ENCODE assay signal across 13 cellular contexts in the genomic region with DNA sequence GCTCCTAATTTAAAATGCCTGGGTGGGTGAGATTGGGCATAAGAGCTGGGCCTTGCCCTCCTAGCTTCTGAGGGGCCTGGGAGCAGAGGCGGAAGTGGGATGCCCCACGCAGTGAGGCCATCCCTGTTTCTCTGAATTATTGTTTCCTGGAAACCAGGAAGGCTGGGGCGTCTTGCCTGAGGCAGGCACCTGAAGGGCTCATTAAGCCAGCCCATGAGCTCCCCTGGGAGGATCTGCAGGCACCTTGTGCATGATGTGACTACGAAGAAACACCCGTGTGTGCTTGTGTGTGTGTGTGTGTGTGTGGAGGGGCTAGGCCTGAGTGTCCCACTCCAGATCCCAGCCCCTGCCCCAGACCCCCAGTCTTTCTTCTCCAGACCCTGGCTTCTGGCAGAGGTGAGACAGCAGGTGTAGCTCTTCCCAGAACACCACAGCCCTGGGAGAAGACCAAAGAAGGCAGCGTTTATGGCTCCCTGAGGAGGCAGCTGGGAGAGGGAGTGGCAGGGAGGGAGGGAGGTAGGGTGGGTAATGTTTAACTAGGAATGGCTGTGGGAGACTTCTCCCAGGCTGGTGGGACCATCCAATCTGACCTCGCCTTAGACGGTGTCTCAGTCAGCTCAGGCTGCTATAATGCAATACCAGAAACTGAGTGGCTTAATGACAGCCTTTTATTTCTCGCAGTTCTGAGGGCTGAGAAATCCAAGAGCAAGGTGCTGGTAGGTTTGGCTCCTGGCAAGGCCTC. TPM values are rescaled to one million over a fixed set of nuclear protein-coding genes. Genes with fewer than 3 reads are reported as not detected.
DNase-seq lines count a peak whose midpoint lies in the region; ATAC-seq and TF ChIP-seq lines count a peak whose summit lies in the region.
"Had no signal": no experiment of that assay in that cellular context is flagged by ENCODE, and none has a peak within 500 bp of the region (broad histone marks: within the 10 kb centered on the region; RNA-seq: fewer than 3 reads in every experiment).

No MANE protein-coding gene starts in this region.

- H3K36me3 Mint-ChIP-seq in memory B cell = peaks cover 1% of the 10 kb centered on the region
- no peaks in the 10 kb centered on the region for H3K36me3 Mint-ChIP-seq in glutamatergic neuron (ENCODE audit: unreplicated experiment)

- H3K36me3 ChIP-seq in BLaER1 = no peaks in the 10 kb centered on the region
- no peaks in the 10 kb centered on the region for H3K36me3 ChIP-seq in DND-41 (ENCODE audit: insufficient read depth, low read length)
- no peaks in the 10 kb centered on the region for H3K36me3 ChIP-seq in uterus
- H3K36me3 ChIP-seq: gastrocnemius medialis, upper lobe of left lung had no signal

- H3K4me2 ChIP-seq in BLaER1 (peak overlapping the region; percentile 18; the same call in 1 of the 2 replicates), DND-41 (ENCODE audit: insufficient read depth, low read length) (peak overlapping the region; percentile 24; the same call in 1 of the 2 replicates)

- peak; percentile 81 for ATAC-seq in DND-41 (ENCODE audit: insufficient read depth, low read depth)
- ATAC-seq in memory B cell (ENCODE audit: low read depth) = no peak
- ATAC-seq: gastrocnemius medialis had no signal

- no peaks in the 10 kb centered on the region for H3K9me3 ChIP-seq in BLaER1
- H3K9me3 ChIP-seq in DND-41 (ENCODE audit: insufficient read depth, low read length, severe bottlenecking) = no peaks in the 10 kb centered on the region
- no peaks in the 10 kb centered on the region for H3K9me3 ChIP-seq in uterus
- H3K9me3 ChIP-seq: gastrocnemius medialis, upper lobe of left lung had no signal

- no peaks in the 10 kb centered on the region for H3K27me3 ChIP-seq in BLaER1
- no peaks in the 10 kb centered on the region for H3K27me3 ChIP-seq in DND-41 (ENCODE audit: insufficient read depth, low read length, poor library complexity)
- no peaks in the 10 kb centered on the region for H3K27me3 ChIP-seq in uterus
- H3K27me3 ChIP-seq: gastrocnemius medialis, upper lobe of left lung had no signal

- TF ChIP-seq POLR2A in uterus (IDR thresholded peaks at IDR 0.05) = no peak

- H3K4me1 Mint-ChIP-seq in memory B cell = peaks cover 16% of the 10 kb centered on the region
- H3K4me1 Mint-ChIP-seq in glutamatergic neuron (ENCODE audit: low read depth, unreplicated experiment) = no peaks in the 10 kb centered on the region

- intact Hi-C loops in uterus (cut with DNase I; ENCODE audit: low total_unique reads) = no loop called here

- no peaks in the 10 kb centered on the region for H3K9me3 Mint-ChIP-seq in memory B cell
- peaks cover 2% of the 10 kb centered on the region for H3K9me3 Mint-ChIP-seq in glutamatergic neuron (ENCODE audit: unreplicated experiment)

- no peak overlapping the region for H3K9ac ChIP-seq in BLaER1
- peak overlapping the region; percentile 25 for H3K9ac ChIP-seq in DND-41 (ENCODE audit: low read depth, low read length)

- TF ChIP-seq CTCF in DND-41 (IDR thresholded peaks at IDR 0.05; ENCODE audit: borderline replicate concordance, extremely low read depth, low read length, poor library complexity, severe bottlenecking) = no peak
- TF ChIP-seq CTCF in uterus (IDR thresholded peaks at IDR 0.05) = no peak
- no peak for TF ChIP-seq CTCF in glutamatergic neuron (IDR thresholded peaks at IDR 0.05; ENCODE audit: partially characterized antibody, unreplicated experiment)

- H3K4me1 ChIP-seq in BLaER1 = peaks cover 39% of the 10 kb centered on the region
- H3K4me1 ChIP-seq in DND-41 (ENCODE audit: insufficient read depth, low read length) = peaks cover 30% of the 10 kb centered on the region
- no peaks in the 10 kb centered on the region for H3K4me1 ChIP-seq in uterus

- no peaks in the 10 kb centered on the region for H3K27me3 Mint-ChIP-seq in memory B cell
- peaks cover 3% of the 10 kb centered on the region for H3K27me3 Mint-ChIP-seq in glutamatergic neuron (ENCODE audit: unreplicated experiment)

- no peaks in the 10 kb centered on the region for H4K20me1 ChIP-seq in BLaER1
- H4K20me1 ChIP-seq in DND-41 (ENCODE audit: insufficient read depth, low read length) = no peaks in the 10 kb centered on the region

- H2AFZ ChIP-seq in DND-41 (ENCODE audit: low read depth, low read length) = peak overlapping the region; percentile 10; the same call in 1 of the 2 replicates

- no peak overlapping the region for H3K4me3 Mint-ChIP-seq in memory B cell
- H3K4me3 Mint-ChIP-seq in glutamatergic neuron (ENCODE audit: unreplicated experiment) = no peak overlapping the region

- H3K79me2 ChIP-seq in DND-41 (ENCODE audit: insufficient read depth, low read length) = no peaks in the 10 kb centered on the region

- H3K4me3 ChIP-seq in BLaER1 (no peak overlapping the region), DND-41 (ENCODE audit: low read depth in 1 of 2, low read length in 2 of 2) (no peak overlapping the region), uterus (no peak overlapping the region)
- H3K4me3 ChIP-seq: gastrocnemius medialis, upper lobe of left lung had no signal

- DNase-seq in DND-41 (peak; percentile 80), SW480 (ENCODE audit: low spot score) (peak; percentile 60), memory B cell (ENCODE audit: low spot score in 2 of 2) (no peak), uterus (no peak), glutamatergic neuron (no peak), islet precursor cell (no peak), NCI-H748 (lab: John Stamatoyannopoulos, UW; ENCODE audit: unreplicated experiment) (no peak)
- DNase-seq: gastrocnemius medialis, SHP77, upper lobe of left lung had no signal

- H3K27ac Mint-ChIP-seq in memory B cell = peak overlapping the region; percentile 72
- H3K27ac Mint-ChIP-seq in glutamatergic neuron (ENCODE audit: unreplicated experiment) = no peak overlapping the region

- H3K27ac ChIP-seq in BLaER1 (no peak overlapping the region), DND-41 (ENCODE audit: low read length) (peak overlapping the region; percentile 69), uterus (no peak overlapping the region)
- H3K27ac ChIP-seq: gastrocnemius medialis, upper lobe of left lung had no signal

RNA-seq across cellular contexts. Expression of a gene that starts 2.1 kb away (rescaled TPM):
- total RNA-seq in uterus (1 to 10 TPM in 1 of 4 donors, under 1 TPM in 1, not detected in 2; 0.90 to 3.7 TPM), glutamatergic neuron (ENCODE audit: unreplicated experiment) (not detected)

RNA-seq across cellular contexts. Expression of a gene that starts 15.1 kb away (rescaled TPM):
- total RNA-seq in uterus (100 to 1,000 TPM in 2 of 4 donors, 10 to 100 TPM in 2; 63.5 to 120 (median 93.8) TPM), glutamatergic neuron (ENCODE audit: unreplicated experiment) (68.4 TPM)

RNA-seq across cellular contexts. Expression of a gene that starts 27.0 kb away (rescaled TPM):
- under 1 TPM in 1 of 4 donors, not detected in 3; under 0.01 TPM for total RNA-seq in uterus
- not detected for total RNA-seq in glutamatergic neuron (ENCODE audit: unreplicated experiment)
- total RNA-seq: dermis microvascular lymphatic vessel endothelial cell, gastrocnemius medialis, liver had no signal

RNA-seq across cellular contexts. Expression of a gene that starts 28.4 kb away (rescaled TPM):
- total RNA-seq in uterus = 10 to 100 TPM; 13.1 to 27.6 (median 20.6) TPM
- total RNA-seq in glutamatergic neuron (ENCODE audit: unreplicated experiment) = 40.4 TPM

RNA-seq across cellular contexts. Expression of a gene that starts 42.1 kb away (rescaled TPM):
- 10 to 100 TPM in 1 of 4 donors, 1 to 10 TPM in 3; 1.5 to 22.3 (median 7.9) TPM for total RNA-seq in uterus
- total RNA-seq in glutamatergic neuron (ENCODE audit: unreplicated experiment) = 14.4 TPM

Comparison
In these comparisons a context has a peak if more than half of its experiments do, and no peak if none do; other contexts are left out.
1. DNase-seq: peak in DND-41 (single experiment) and SW480 (single experiment); none in memory B cell (0 of 2), uterus (0 of 2), glutamatergic neuron (single experiment), islet precursor cell (single experiment) and NCI-H748 (single experiment).